Comparison of ENCODE assay signal across 38 cellular contexts in the genomic region with DNA sequence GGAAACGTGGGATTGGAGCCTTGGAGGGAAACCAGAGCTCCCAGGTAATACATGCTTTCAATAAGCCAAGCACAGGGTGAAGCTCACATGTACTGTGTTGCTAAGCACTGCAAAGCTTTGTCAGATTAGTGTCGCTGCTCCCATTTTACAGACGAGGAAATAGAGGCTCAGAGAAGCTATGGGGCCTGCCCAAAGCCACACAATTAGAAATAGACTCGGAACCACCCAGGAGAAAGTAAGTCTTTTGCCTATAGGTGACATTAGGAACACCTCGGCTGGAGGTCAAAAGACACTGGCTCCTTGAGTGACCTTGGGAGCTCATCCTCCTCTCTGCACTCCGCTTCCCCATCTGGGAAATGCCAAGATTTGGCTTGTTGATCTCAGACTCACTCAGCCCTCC.
"Had no signal": no experiment of that assay in that cellular context is flagged by ENCODE, and none has a peak within 500 bp of the region (broad histone marks: within the 10 kb centered on the region; RNA-seq: fewer than 3 reads in every experiment).

No MANE protein-coding gene starts in this region.

- H3K27ac ChIP-seq: adrenal gland, ascending aorta, body of pancreas, brain microvascular endothelial cell, breast epithelium, cardiac muscle cell had no signal

- H3K4me3 ChIP-seq: adrenal gland, ascending aorta, body of pancreas, breast epithelium, cardiac muscle cell had no signal

- ATAC-seq: activated naive CD4-positive, alpha-beta T cell treated with anti-CD3 and anti-CD28 coated beads, Interleukin-2, amount 50 U/mL, for 72 hours; activated naive CD8-positive, alpha-beta T cell treated with anti-CD3 and anti-CD28 coated beads, Interleukin-2, amount 50 U/mL, for 24 hours; activated T-cell treated with anti-CD3 and anti-CD28 coated beads, Interleukin-2, amount 50 U/mL, for 4 hours; activated T-cell treated with anti-CD3 and anti-CD28 coated beads, Interleukin-2, amount 50 U/mL, for 72 hours; activated T-helper 17 cell treated with anti-CD3 and anti-CD28 coated beads, Interleukin-2, amount 50 U/mL, for 72 hours; body of pancreas had no signal

- DNase-seq: activated effector memory CD4-positive, alpha-beta T cell treated with anti-CD3 and anti-CD28 coated beads, Interleukin-2, amount 50 U/mL, for 16 hours; activated effector memory CD4-positive, alpha-beta T cell treated with Interleukin-2 at 50 U/mL for 16 hours; activated gamma-delta T cell; activated gamma-delta T cell treated with Interleukin-2 at 50 U/mL for 16 hours; activated naive CD4-positive, alpha-beta T cell; activated naive CD4-positive, alpha-beta T cell treated with anti-CD3 and anti-CD28 coated beads for 36 hours; activated naive CD4-positive, alpha-beta T cell treated with anti-CD3 and anti-CD28 coated beads, Interleukin-2, amount 10 ng/mL, durations not matched to agents 7 days and 5 days; activated naive CD4-positive, alpha-beta T cell treated with anti-CD3 and anti-CD28 coated beads, Interleukin-2, amount 50 U/mL, for 16 hours; activated naive CD4-positive, alpha-beta T cell treated with Interleukin-2 at 50 U/mL for 16 hours; activated naive CD8-positive, alpha-beta T cell treated with anti-CD3 and anti-CD28 coated beads for 36 hours; activated naive CD8-positive, alpha-beta T cell treated with anti-CD3 and anti-CD28 coated beads, Interleukin-2, amount 10 ng/mL, durations not matched to agents 7 days and 5 days; activated naive CD8-positive, alpha-beta T cell treated with anti-CD3 and anti-CD28 coated beads, Interleukin-2, amount 50 U/mL, for 24 hours; activated T-cell treated with anti-CD3 and anti-CD28 coated beads, Interleukin-2, amount 50 U/mL, for 24 hours; activated T-cell treated with anti-CD3 and anti-CD28 coated beads, Interleukin-2, amount 50 U/mL, for 4 hours; activated T-cell treated with anti-CD3 and anti-CD28 coated beads, Interleukin-2, amount 50 U/mL, for 48 hours; activated T-cell treated with anti-CD3 and anti-CD28 coated beads, Interleukin-2, amount 50 U/mL, for 72 hours; adrenal gland; amniotic stem cell; amygdala; aorta; body of pancreas; brain microvascular endothelial cell; caudate nucleus; central memory CD4-positive, alpha-beta T cell; cerebellar nuclear complex had no signal

- H3K4me1 ChIP-seq: adrenal gland, ascending aorta, body of pancreas, breast epithelium had no signal

- H3K9me3 ChIP-seq: adrenal gland, ascending aorta, body of pancreas, breast epithelium had no signal

- H3K27ac Mint-ChIP-seq: activated naive CD4-positive, alpha-beta T cell treated with anti-CD3 and anti-CD28 coated beads for 36 hours; activated naive CD4-positive, alpha-beta T cell treated with anti-CD3 and anti-CD28 coated beads, Interleukin-2, amount 10 ng/mL, durations not matched to agents 7 days and 5 days; activated naive CD4-positive, alpha-beta T cell treated with anti-CD3 and anti-CD28 coated beads, Interleukin-2, amount 50 U/mL, for 72 hours; activated naive CD8-positive, alpha-beta T cell; activated naive CD8-positive, alpha-beta T cell treated with anti-CD3 and anti-CD28 coated beads for 36 hours; activated naive CD8-positive, alpha-beta T cell treated with anti-CD3 and anti-CD28 coated beads, Interleukin-2, amount 10 ng/mL, durations not matched to agents 7 days and 5 days; activated naive CD8-positive, alpha-beta T cell treated with anti-CD3 and anti-CD28 coated beads, Interleukin-2, amount 50 U/mL, for 24 hours; activated T-cell treated with anti-CD3 and anti-CD28 coated beads, Interleukin-2, amount 50 U/mL, for 24 hours; activated T-cell treated with anti-CD3 and anti-CD28 coated beads, Interleukin-2, amount 50 U/mL, for 72 hours; activated T-helper 1 cell treated with anti-CD3 and anti-CD28 coated beads, Interleukin-12 subunit alpha, Interleukin-12 subunit beta, Interleukin-2, Interleukin-4 antibody, amounts not matched to agents 30 ng/mL and 10 ng/mL and 1 ng/mL, durations not matched to agents 14 hours and 24 hours and 36 hours; activated T-helper 17 cell treated with anti-CD3 and anti-CD28 coated beads, Interleukin-2, amount 50 U/mL, for 72 hours; activated T-helper 2 cell treated with anti-CD3 and anti-CD28 coated beads, Interferon-gamma antibody, Interleukin-2, Interleukin-4, amounts not matched to agents 10 μg/mL and 5 μg/mL and 100 μg/mL, durations not matched to agents 14 hours and 24 hours and 36 hours had no signal

- FAIRE-seq: astrocyte, bronchial epithelial cell had no signal

- H3K36me3 Mint-ChIP-seq: activated naive CD4-positive, alpha-beta T cell treated with anti-CD3 and anti-CD28 coated beads, Interleukin-2, amount 10 ng/mL, durations not matched to agents 7 days and 5 days; activated naive CD4-positive, alpha-beta T cell treated with anti-CD3 and anti-CD28 coated beads, Interleukin-2, amount 50 U/mL, for 24 hours; activated naive CD4-positive, alpha-beta T cell treated with anti-CD3 and anti-CD28 coated beads, Interleukin-2, amount 50 U/mL, for 72 hours; activated naive CD8-positive, alpha-beta T cell; activated naive CD8-positive, alpha-beta T cell treated with anti-CD3 and anti-CD28 coated beads for 36 hours; activated naive CD8-positive, alpha-beta T cell treated with anti-CD3 and anti-CD28 coated beads, Interleukin-2, amount 10 ng/mL, durations not matched to agents 7 days and 5 days; brain had no signal

- H3K4me1 Mint-ChIP-seq: activated naive CD4-positive, alpha-beta T cell treated with anti-CD3 and anti-CD28 coated beads, Interleukin-2, amount 10 ng/mL, durations not matched to agents 7 days and 5 days; activated naive CD4-positive, alpha-beta T cell treated with anti-CD3 and anti-CD28 coated beads, Interleukin-2, amount 50 U/mL, for 24 hours; activated naive CD8-positive, alpha-beta T cell treated with anti-CD3 and anti-CD28 coated beads for 36 hours; activated naive CD8-positive, alpha-beta T cell treated with anti-CD3 and anti-CD28 coated beads, Interleukin-2, amount 10 ng/mL, durations not matched to agents 7 days and 5 days; activated naive CD8-positive, alpha-beta T cell treated with anti-CD3 and anti-CD28 coated beads, Interleukin-2, amount 50 U/mL, for 24 hours; activated T-helper 17 cell treated with anti-CD3 and anti-CD28 coated beads, Interleukin-2, amount 50 U/mL, for 72 hours; central memory CD8-positive, alpha-beta T cell had no signal

- H3K9me3 Mint-ChIP-seq: activated naive CD4-positive, alpha-beta T cell treated with anti-CD3 and anti-CD28 coated beads for 36 hours; activated naive CD4-positive, alpha-beta T cell treated with anti-CD3 and anti-CD28 coated beads, Interleukin-2, amount 10 ng/mL, durations not matched to agents 7 days and 5 days; activated naive CD4-positive, alpha-beta T cell treated with anti-CD3 and anti-CD28 coated beads, Interleukin-2, amount 50 U/mL, for 24 hours; activated naive CD4-positive, alpha-beta T cell treated with anti-CD3 and anti-CD28 coated beads, Interleukin-2, amount 50 U/mL, for 72 hours; activated naive CD8-positive, alpha-beta T cell treated with anti-CD3 and anti-CD28 coated beads for 36 hours; activated naive CD8-positive, alpha-beta T cell treated with anti-CD3 and anti-CD28 coated beads, Interleukin-2, amount 10 ng/mL, durations not matched to agents 7 days and 5 days; activated naive CD8-positive, alpha-beta T cell treated with anti-CD3 and anti-CD28 coated beads, Interleukin-2, amount 50 U/mL, for 24 hours; activated T-cell treated with anti-CD3 and anti-CD28 coated beads, Interleukin-2, amount 50 U/mL, for 24 hours; activated T-cell treated with anti-CD3 and anti-CD28 coated beads, Interleukin-2, amount 50 U/mL, for 4 hours; activated T-cell treated with anti-CD3 and anti-CD28 coated beads, Interleukin-2, amount 50 U/mL, for 72 hours; activated T-helper 1 cell treated with anti-CD3 and anti-CD28 coated beads, Interleukin-12 subunit alpha, Interleukin-12 subunit beta, Interleukin-2, Interleukin-4 antibody, amounts not matched to agents 30 ng/mL and 10 ng/mL and 1 ng/mL, durations not matched to agents 14 hours and 24 hours and 36 hours; activated T-helper 17 cell treated with anti-CD3 and anti-CD28 coated beads, Interleukin-2, amount 50 U/mL, for 72 hours; activated T-helper 2 cell treated with anti-CD3 and anti-CD28 coated beads, Interferon-gamma antibody, Interleukin-2, Interleukin-4, amounts not matched to agents 10 μg/mL and 5 μg/mL and 100 μg/mL, durations not matched to agents 14 hours and 24 hours and 36 hours; central memory CD8-positive, alpha-beta T cell had no signal

- H3K36me3 ChIP-seq: adrenal gland, ascending aorta, brain microvascular endothelial cell, breast epithelium, cardiac muscle cell had no signal

- H3K4me3 Mint-ChIP-seq: activated naive CD4-positive, alpha-beta T cell treated with anti-CD3 and anti-CD28 coated beads for 36 hours; activated naive CD4-positive, alpha-beta T cell treated with anti-CD3 and anti-CD28 coated beads, Interleukin-2, amount 10 ng/mL, durations not matched to agents 7 days and 5 days; activated naive CD4-positive, alpha-beta T cell treated with anti-CD3 and anti-CD28 coated beads, Interleukin-2, amount 50 U/mL, for 24 hours; activated naive CD8-positive, alpha-beta T cell; activated naive CD8-positive, alpha-beta T cell treated with anti-CD3 and anti-CD28 coated beads for 36 hours; activated naive CD8-positive, alpha-beta T cell treated with anti-CD3 and anti-CD28 coated beads, Interleukin-2, amount 10 ng/mL, durations not matched to agents 7 days and 5 days; activated naive CD8-positive, alpha-beta T cell treated with anti-CD3 and anti-CD28 coated beads, Interleukin-2, amount 50 U/mL, for 24 hours; activated T-cell treated with anti-CD3 and anti-CD28 coated beads, Interleukin-2, amount 50 U/mL, for 24 hours; activated T-cell treated with anti-CD3 and anti-CD28 coated beads, Interleukin-2, amount 50 U/mL, for 4 hours; activated T-cell treated with anti-CD3 and anti-CD28 coated beads, Interleukin-2, amount 50 U/mL, for 72 hours; activated T-helper 1 cell treated with anti-CD3 and anti-CD28 coated beads, Interleukin-12 subunit alpha, Interleukin-12 subunit beta, Interleukin-2, Interleukin-4 antibody, amounts not matched to agents 30 ng/mL and 10 ng/mL and 1 ng/mL, durations not matched to agents 14 hours and 24 hours and 36 hours; activated T-helper 17 cell treated with anti-CD3 and anti-CD28 coated beads, Interleukin-2, amount 50 U/mL, for 72 hours; central memory CD8-positive, alpha-beta T cell had no signal

- H3K27me3 ChIP-seq: ascending aorta, body of pancreas, brain microvascular endothelial cell had no signal
